ENCODE assay signal across 1 cellular context in the genomic region with DNA sequence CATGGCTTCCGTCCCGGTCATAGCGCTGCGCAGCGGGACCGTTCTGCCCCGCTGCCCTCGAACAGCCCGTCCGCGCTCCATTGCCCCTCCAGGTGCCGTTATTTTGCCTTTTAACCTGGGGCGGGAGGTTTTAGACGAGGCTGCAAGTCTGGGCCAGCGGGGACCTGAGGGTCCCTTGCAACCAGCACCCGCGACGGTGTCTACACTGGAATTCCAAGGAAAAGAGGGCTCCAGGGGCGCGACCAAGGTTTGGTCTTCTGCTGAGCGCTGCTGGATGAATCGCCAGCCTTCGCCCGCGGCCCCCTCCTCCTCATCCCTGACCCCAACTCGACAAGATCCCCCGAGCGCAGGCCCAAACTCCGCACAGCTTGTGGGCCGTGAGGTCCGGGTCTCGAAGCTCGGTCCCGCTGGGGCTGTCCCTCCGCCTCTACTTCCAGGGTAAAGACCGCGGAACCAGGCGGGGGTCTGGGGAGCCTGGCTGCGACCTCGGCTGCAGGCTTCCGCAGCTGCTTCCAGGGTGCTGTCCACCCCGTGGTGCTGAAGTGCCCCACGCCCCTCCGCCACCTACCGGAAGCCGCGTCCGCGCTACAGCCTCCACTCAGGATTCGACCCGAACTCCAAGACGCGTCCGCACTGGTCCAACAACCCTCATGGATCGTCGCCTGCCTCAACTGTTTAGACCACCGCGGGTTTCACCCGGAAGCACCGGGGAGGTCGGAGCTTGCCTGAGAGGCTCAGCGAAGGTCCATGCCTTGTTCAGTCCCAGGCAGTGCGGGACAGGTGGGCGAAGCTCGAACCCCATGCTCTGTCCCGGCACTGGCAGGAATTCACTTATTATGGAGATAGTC.
A peak's percentile ranks its signal among the peaks of the same experiment; 100 is the strongest.
TF ChIP-seq lines count a peak whose summit lies in the region.

No MANE protein-coding gene starts in this region.

TF ChIP-seq in H1, 55 proteins besides CTCF, POLR2A, EP300 and RAD21:
- TF ChIP-seq TBP (IDR thresholded peaks at IDR 0.05; ENCODE audit: low read depth, low read length): peak; percentile 45; the same call in 1 of the 2 replicates
- no peak for TF ChIP-seq SP4 (IDR thresholded peaks at IDR 0.05; ENCODE audit: low read length)
- TF ChIP-seq CHD2 (IDR thresholded peaks at IDR 0.05; ENCODE audit: low read length): 0 out of 2 replicates have a peak, but pooled peaks have one; percentile 16
- peak in 1 of 2 experiments; percentile 99; a peak in 2 of 4 replicates for TF ChIP-seq HDAC2 (IDR thresholded peaks at IDR 0.05; ENCODE audit: borderline replicate concordance in 1 of 2, low read depth in 2 of 2, low read length in 2 of 2)
- TF ChIP-seq BRCA1 (IDR thresholded peaks at IDR 0.05; ENCODE audit: low read depth, low read length): no peak; the same call in 1 of the 2 replicates
- no peak for TF ChIP-seq ASH2L (IDR thresholded peaks at IDR 0.05; ENCODE audit: low read length)
- peak; percentile 70; the same call in 1 of the 2 replicates for TF ChIP-seq GABPA (IDR thresholded peaks at IDR 0.05; ENCODE audit: borderline replicate concordance, insufficient read depth, low read length)
- TF ChIP-seq SRF (IDR thresholded peaks at IDR 0.05; ENCODE audit: low read depth, low read length): no peak
- TF ChIP-seq, protein P1, sequence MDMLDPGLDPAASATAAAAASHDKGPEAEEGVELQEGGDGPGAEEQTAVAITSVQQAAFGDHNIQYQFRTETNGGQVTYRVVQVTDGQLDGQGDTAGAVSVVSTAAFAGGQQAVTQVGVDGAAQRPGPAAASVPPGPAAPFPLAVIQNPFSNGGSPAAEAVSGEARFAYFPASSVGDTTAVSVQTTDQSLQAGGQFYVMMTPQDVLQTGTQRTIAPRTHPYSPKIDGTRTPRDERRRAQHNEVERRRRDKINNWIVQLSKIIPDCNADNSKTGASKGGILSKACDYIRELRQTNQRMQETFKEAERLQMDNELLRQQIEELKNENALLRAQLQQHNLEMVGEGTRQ (IDR thresholded peaks at IDR 0.05; ENCODE audit: low read length): no peak
- TF ChIP-seq SAP30 (IDR thresholded peaks at IDR 0.05; ENCODE audit: insufficient read depth, insufficient replicate concordance, low read length): peak; percentile 96
- TF ChIP-seq RBBP5 (IDR thresholded peaks at IDR 0.05; ENCODE audit: borderline replicate concordance, low read depth, low read length): no peak
- no peak for TF ChIP-seq BCL11A (IDR thresholded peaks at IDR 0.05; ENCODE audit: low read depth in 2 of 2, low read length in 2 of 2)
- TF ChIP-seq, protein P2, sequence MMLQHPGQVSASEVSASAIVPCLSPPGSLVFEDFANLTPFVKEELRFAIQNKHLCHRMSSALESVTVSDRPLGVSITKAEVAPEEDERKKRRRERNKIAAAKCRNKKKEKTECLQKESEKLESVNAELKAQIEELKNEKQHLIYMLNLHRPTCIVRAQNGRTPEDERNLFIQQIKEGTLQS (IDR thresholded peaks at IDR 0.05; ENCODE audit: insufficient read depth, low read depth, low read length): no peak
- TF ChIP-seq KDM1A (IDR thresholded peaks at IDR 0.05; ENCODE audit: borderline replicate concordance, low read length): no peak
- no peak for TF ChIP-seq POU5F1 (IDR thresholded peaks at IDR 0.05; ENCODE audit: low read depth, low read length)
- no peak for TF ChIP-seq MAFK (IDR thresholded peaks at IDR 0.05; ENCODE audit: low read depth, low read length)
- no peak for TF ChIP-seq SP2 (IDR thresholded peaks at IDR 0.05; ENCODE audit: low read length)
- TF ChIP-seq, protein P3, sequence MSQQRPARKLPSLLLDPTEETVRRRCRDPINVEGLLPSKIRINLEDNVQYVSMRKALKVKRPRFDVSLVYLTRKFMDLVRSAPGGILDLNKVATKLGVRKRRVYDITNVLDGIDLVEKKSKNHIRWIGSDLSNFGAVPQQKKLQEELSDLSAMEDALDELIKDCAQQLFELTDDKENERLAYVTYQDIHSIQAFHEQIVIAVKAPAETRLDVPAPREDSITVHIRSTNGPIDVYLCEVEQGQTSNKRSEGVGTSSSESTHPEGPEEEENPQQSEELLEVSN (IDR thresholded peaks at IDR 0.05): no peak
- TF ChIP-seq CHD1 (IDR thresholded peaks at IDR 0.05; ENCODE audit: low read depth, low read length): no peak
- TF ChIP-seq SP1 (IDR thresholded peaks at IDR 0.05; ENCODE audit: low read depth, low read length): no peak
- 0 out of 2 replicates have a peak, but pooled peaks have one; percentile 45 for TF ChIP-seq TEAD4 (IDR thresholded peaks at IDR 0.05; ENCODE audit: low read depth, low read length)
- TF ChIP-seq RFX5 (IDR thresholded peaks at IDR 0.05; ENCODE audit: borderline replicate concordance, low read depth, low read length): no peak
- peak; percentile 82 for TF ChIP-seq SUZ12 (IDR thresholded peaks at IDR 0.05; ENCODE audit: low read length)
- TF ChIP-seq SIX5 (IDR thresholded peaks at IDR 0.05; ENCODE audit: low read depth, low read length): no peak
- no peak for TF ChIP-seq TAF1 (IDR thresholded peaks at IDR 0.05; ENCODE audit: low read depth, low read length)
- 0 out of 2 replicates have a peak, but pooled peaks have one; percentile 67 for TF ChIP-seq ATF2 (IDR thresholded peaks at IDR 0.05; ENCODE audit: low read length)
- no peak for TF ChIP-seq CBX5 (IDR thresholded peaks at IDR 0.05; ENCODE audit: low read depth, low read length)
- no peak for TF ChIP-seq NANOG (IDR thresholded peaks at IDR 0.05; ENCODE audit: insufficient read depth, low read depth, low read length, poor library complexity, severe bottlenecking)
- TF ChIP-seq NRF1 (IDR thresholded peaks at IDR 0.05; ENCODE audit: low read depth, low read length): no peak
- peak; percentile 71 for TF ChIP-seq CTBP2 (IDR thresholded peaks at IDR 0.05; ENCODE audit: borderline replicate concordance, insufficient read depth, insufficient read length, low read length)
- TF ChIP-seq YY1 (IDR thresholded peaks at IDR 0.05; ENCODE audit: low read depth, low read length): no peak
- no peak for TF ChIP-seq CBX8 (IDR thresholded peaks at IDR 0.05; ENCODE audit: borderline replicate concordance, low read depth, low read length)
- peak; percentile 83 for TF ChIP-seq BACH1 (IDR thresholded peaks at IDR 0.05; ENCODE audit: low read length)
- TF ChIP-seq GTF2F1 (IDR thresholded peaks at IDR 0.05; ENCODE audit: borderline replicate concordance, low read depth, low read length): no peak
- no peak for TF ChIP-seq SIRT6 (IDR thresholded peaks at IDR 0.05; ENCODE audit: low read length)
- no peak for TF ChIP-seq CEBPB (IDR thresholded peaks at IDR 0.05; ENCODE audit: low read depth, low read length)
- no peak for TF ChIP-seq PHF8 (conservative IDR thresholded peaks at IDR 0.05; ENCODE audit: low read depth, low read length)
- TF ChIP-seq CREB1 (IDR thresholded peaks at IDR 0.05): peak; percentile 57
- TF ChIP-seq RXRA (IDR thresholded peaks at IDR 0.05; ENCODE audit: insufficient read depth, low read depth, low read length): no peak
- TF ChIP-seq POLR2AphosphoS5 (IDR thresholded peaks at IDR 0.05; ENCODE audit: low read depth, low read length): no peak
- peak; percentile 86 for TF ChIP-seq EZH2 (IDR thresholded peaks at IDR 0.05; ENCODE audit: low read depth, low read length, severe bottlenecking)
- no peak for TF ChIP-seq KDM5A (IDR thresholded peaks at IDR 0.05; ENCODE audit: low read length)
- no peak for TF ChIP-seq CHD7 (IDR thresholded peaks at IDR 0.05; ENCODE audit: insufficient replicate concordance, low read length)
- TF ChIP-seq JUND (IDR thresholded peaks at IDR 0.05; ENCODE audit: low read length): no peak
- TF ChIP-seq EGR1 (IDR thresholded peaks at IDR 0.05; ENCODE audit: borderline replicate concordance, low read depth, low read length): no peak
- TF ChIP-seq HDAC6 (IDR thresholded peaks at IDR 0.05; ENCODE audit: low read depth, low read length): no peak
- no peak for TF ChIP-seq TAF7 (optimal IDR thresholded peaks at IDR 0.05; ENCODE audit: borderline replicate concordance, low read depth, low read length)
- no peak for TF ChIP-seq RNF2 (IDR thresholded peaks at IDR 0.05; ENCODE audit: borderline replicate concordance, low read depth, low read length, missing control alignments, poor library complexity, severe bottlenecking)
- TF ChIP-seq JUN (IDR thresholded peaks at IDR 0.05; ENCODE audit: low read depth, low read length): no peak
- TF ChIP-seq TCF12 (IDR thresholded peaks at IDR 0.05; ENCODE audit: low read depth, low read length): 0 out of 2 replicates have a peak, but pooled peaks have one; percentile 73
- TF ChIP-seq, protein P4, sequence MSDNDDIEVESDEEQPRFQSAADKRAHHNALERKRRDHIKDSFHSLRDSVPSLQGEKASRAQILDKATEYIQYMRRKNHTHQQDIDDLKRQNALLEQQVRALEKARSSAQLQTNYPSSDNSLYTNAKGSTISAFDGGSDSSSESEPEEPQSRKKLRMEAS (IDR thresholded peaks at IDR 0.05): peak; percentile 78
- TF ChIP-seq ZNF274 (IDR thresholded peaks at IDR 0.05; ENCODE audit: borderline replicate concordance, extremely low read depth, low read length): no peak
- TF ChIP-seq SIN3A (conservative IDR thresholded peaks at IDR 0.05 in 1 of 2, IDR thresholded peaks at IDR 0.05 in 1 of 2; ENCODE audit: low read depth in 1 of 2, low read length in 2 of 2): peak; percentile 99 to 100
- no peak for TF ChIP-seq FOSL1 (IDR thresholded peaks at IDR 0.05; ENCODE audit: insufficient read depth, low read depth, low read length)
- peak; percentile 4 for TF ChIP-seq KDM4A (IDR thresholded peaks at IDR 0.05; ENCODE audit: low read depth, low read length, severe bottlenecking)
